In genomic region chr2:119256574-119256921, GRCh38 we compare ENCODE assay signal across 18 cellular contexts. TPM values are rescaled to one million over a fixed set of nuclear protein-coding genes. Genes with fewer than 3 reads are reported as not detected.
DNase-seq lines count a peak whose midpoint lies in the region; ATAC-seq, FAIRE-seq and TF ChIP-seq lines count a peak whose summit lies in the region.
"Had no signal": no experiment of that assay in that cellular context is flagged by ENCODE, and none has a peak within 500 bp of the region (broad histone marks: within the 10 kb centered on the region; RNA-seq: fewer than 3 reads in every experiment).

No MANE protein-coding gene starts in this region.

- 95% methylated on average over 2 of the region's 2 CpGs for WGBS in HepG2 (ENCODE audit: low lambda C conversion rate)
- WGBS in right lobe of liver (ENCODE audit: insufficient coverage, low coverage, low lambda C conversion rate, missing lambda C conversion rate), result 94% methylated on average over 2 of the region's 2 CpGs

- DNase-seq in HepG2 (ENCODE audit: low spot score) (no peak), right lobe of liver (no peak), brain microvascular endothelial cell (no peak), islet precursor cell (peak; percentile 51), urothelium cell line (ENCODE audit: low spot score) (no peak)
- no peak for DNase-seq in activated CD4-positive, alpha-beta T cell treated with anti-CD3 and anti-CD28 coated beads, Interleukin-2, amount 50 U/mL, for 1 hour
- DNase-seq: activated CD4-positive, CD25-positive, alpha-beta regulatory T cell treated with anti-CD3 and anti-CD28 coated beads, Interleukin-2, amount 50 U/mL, for 72 hours; activated effector memory CD4-positive, alpha-beta T cell treated with Interleukin-2 at 50 U/mL for 16 hours; CD4-positive, CD25-positive, alpha-beta regulatory T cell; immature natural killer cell; NCI-H187; nephron progenitor cell; Right ventricle myocardium superior had no signal

- TF ChIP-seq EP300 in HepG2 (IDR thresholded peaks at IDR 0.05; ENCODE audit: low read depth in 2 of 2, low read length in 2 of 2) (no peak), HepG2 (CRISPR knock-in tag; IDR thresholded peaks at IDR 0.05; ENCODE audit: borderline replicate concordance) (no peak)

- no peak overlapping the region for H3K9ac ChIP-seq in HepG2 (ENCODE audit: insufficient read depth, low read depth, low read length)

- POLR2A ChIA-PET in HepG2 (lab: Yijun Ruan, JAX), result no interaction called here

- BruUV-seq in HepG2 (replicated peaks; lab: Mats Ljungman, UMichigan), result no TSS peak

- no peak for TF ChIP-seq RAD21 in HepG2 (CRISPR knock-in tag; IDR thresholded peaks at IDR 0.05)

- H3K27ac ChIP-seq in HepG2 (ENCODE audit: extremely low read length, insufficient read depth, low read length) (no peak overlapping the region), right lobe of liver (no peak overlapping the region), brain microvascular endothelial cell (peak overlapping the region; percentile 56)

- intact Hi-C loops in HepG2 (cut with micrococcal nuclease; ENCODE audit: unreplicated experiment) (loop anchor here (5.0 kb wide), 1 partner anchor 1339 kb away; no protein-coding TSS in a partner anchor), right lobe of liver (cut with DNase I) (no loop called here)

- no peaks in the 10 kb centered on the region for H3K79me2 ChIP-seq in HepG2 (ENCODE audit: insufficient read depth, low read length)

- H3K4me1 ChIP-seq in HepG2 (ENCODE audit: insufficient read depth, low read length), result no peaks in the 10 kb centered on the region
- peaks cover 0 to 2% (median 0%) of the 10 kb centered on the region in 4 donors for H3K4me1 ChIP-seq in right lobe of liver

- in situ Hi-C loops in HepG2 (cut with HindIII; ENCODE audit: extremely low pct_ligation_motif_present, low pct_unique_long_range_greater_than_20kb), result no loop called here
- in situ Hi-C loops in brain microvascular endothelial cell (cut with HindIII; ENCODE audit: low pct_ligation_motif_present, low sequenced_read_pairs), result no loop called here

- H3K4me2 ChIP-seq in HepG2 (ENCODE audit: low read depth, low read length), result no peak overlapping the region

- peaks cover 4 to 49% of the 10 kb centered on the region in 2 experiments for H3K36me3 ChIP-seq in HepG2 (replicated peaks in 1 of 2; ENCODE audit: control insufficient read depth in 1 of 2, insufficient read depth in 2 of 2, low read length in 2 of 2)
- peaks cover 0 to 74% (median 35%) of the 10 kb centered on the region in 4 donors for H3K36me3 ChIP-seq in right lobe of liver
- H3K36me3 ChIP-seq in brain microvascular endothelial cell (replicated peaks), result no peaks in the 10 kb centered on the region

- FAIRE-seq in HepG2 (lab: Jason Lieb, UNC), result no peak
- peak; percentile 58 for FAIRE-seq in urothelium cell line (lab: Jason Lieb, UNC)
- FAIRE-seq: A204.1 had no signal

- H3K27me3 ChIP-seq in HepG2 (ENCODE audit: control insufficient read depth in 1 of 2, insufficient read depth in 2 of 2, low read length in 2 of 2), result no peaks in the 10 kb centered on the region
- H3K27me3 ChIP-seq in right lobe of liver, result no peaks in the 10 kb centered on the region
- no peaks in the 10 kb centered on the region for H3K27me3 ChIP-seq in brain microvascular endothelial cell (replicated peaks)

- CTCF ChIA-PET in HepG2 (lab: Yijun Ruan, JAX; ENCODE audit: low intra/inter-chr PET ratio, low total read pairs), result no interaction called here

- no peak overlapping the region for H2AFZ ChIP-seq in HepG2 (ENCODE audit: low read length)

- no peaks in the 10 kb centered on the region for H3K9me3 ChIP-seq in HepG2 (ENCODE audit: low read length)
- H3K9me3 ChIP-seq in right lobe of liver, result no peaks in the 10 kb centered on the region
- H3K9me3 ChIP-seq: HAP-1 had no signal

- no peak for ATAC-seq in HepG2
- ATAC-seq in right lobe of liver, result no peak
- ATAC-seq in HG02981 (IDR thresholded peaks at IDR 0.05; ENCODE audit: unreplicated experiment), result no peak
- no peak for ATAC-seq in GM21717 (IDR thresholded peaks at IDR 0.05; ENCODE audit: unreplicated experiment)

- no peak overlapping the region for H3K4me3 ChIP-seq in HepG2 (replicated peaks in 1 of 3; ENCODE audit: insufficient read depth in 1 of 3, low read depth in 2 of 3, low read length in 3 of 3)
- H3K4me3 ChIP-seq in right lobe of liver, result no peak overlapping the region
- H3K4me3 ChIP-seq in brain microvascular endothelial cell (ENCODE audit: low read depth, low read length), result no peak overlapping the region
- H3K4me3 ChIP-seq: HAP-1, lung had no signal

- no peak for TF ChIP-seq CTCF in HepG2 (CRISPR knock-in tag; IDR thresholded peaks at IDR 0.05)
- no peak for TF ChIP-seq CTCF in right lobe of liver (IDR thresholded peaks at IDR 0.05)
- TF ChIP-seq CTCF in brain microvascular endothelial cell (IDR thresholded peaks at IDR 0.05; ENCODE audit: low read depth, low read length, missing control alignments), result no peak

- no peaks in the 10 kb centered on the region for H4K20me1 ChIP-seq in HepG2 (ENCODE audit: insufficient read depth, low read length)

- TF ChIP-seq POLR2A in HepG2 (IDR thresholded peaks at IDR 0.05; ENCODE audit: insufficient read depth in 1 of 2, low read depth in 2 of 2, low read length in 2 of 2), result no peak
- no peak for TF ChIP-seq POLR2A in right lobe of liver (IDR thresholded peaks at IDR 0.05)

TF ChIP-seq in HepG2, 621 proteins besides CTCF, POLR2A, EP300 and RAD21:
- TF ChIP-seq MNT (IDR thresholded peaks at IDR 0.05) (peak; percentile 43; the same call in 1 of the 2 replicates), ZNF615 (CRISPR knock-in tag; IDR thresholded peaks at IDR 0.05; ENCODE audit: borderline replicate concordance) (no peak), SNAI1 (CRISPR knock-in tag; IDR thresholded peaks at IDR 0.05; ENCODE audit: borderline replicate concordance) (no peak), ZNF282 (IDR thresholded peaks at IDR 0.05; ENCODE audit: partially characterized antibody) (no peak)

RNA-seq across cellular contexts. Expression of gene STEAP3, which starts 32.9 kb away (rescaled TPM):
- total RNA-seq in HepG2 (2016; rRNA removed; fragmentation: Illumina TruSeq; extraction: Trizol) (12.8 and 21.1 TPM in 2 replicates), right lobe of liver (100 to 1,000 TPM; 118 to 165 (median 131) TPM)
- 1.9 and 2.5 TPM in 2 replicates for total RNA-seq in HepG2 (2016; cell fraction: cytosol; rRNA removed; fragmentation: Illumina TruSeq; extraction: Trizol; ENCODE audit: low read depth)
- total RNA-seq in HepG2 (2016; cell fraction: insoluble cytoplasmic fraction; rRNA removed; fragmentation: Illumina TruSeq; extraction: Trizol), result 12.1 and 21.6 TPM in 2 replicates
- 8.0 and 8.1 TPM in 2 replicates for total RNA-seq in HepG2 (2016; cell fraction: membrane; rRNA removed; fragmentation: Illumina TruSeq; extraction: Trizol)
- 23.7 and 29.0 TPM in 2 replicates for total RNA-seq in HepG2 (2016; cell fraction: nucleus; rRNA removed; fragmentation: Illumina TruSeq; extraction: Trizol)
- polyA plus RNA-seq in HepG2 (2011; rRNA removed), result 7.3 and 10.2 TPM in 2 replicates
- polyA plus RNA-seq in HepG2 (2011; cell fraction: cytosol; rRNA removed), result 4.5 and 5.9 TPM in 2 replicates
- 20.0 and 20.1 TPM in 2 replicates for polyA plus RNA-seq in HepG2 (2011; cell fraction: nucleus; rRNA removed)
- 7.0 and 9.7 TPM in 2 replicates for polyA plus RNA-seq in HepG2 (2012)
- 2.3 TPM in 2 replicates for polyA plus RNA-seq in HepG2 (2016; cell fraction: cytosol; fragmentation: Illumina TruSeq; extraction: Trizol; ENCODE audit: low read depth)
- 11.0 and 14.2 TPM in 2 replicates for polyA plus RNA-seq in HepG2 (2016; cell fraction: insoluble cytoplasmic fraction; fragmentation: Illumina TruSeq; extraction: Trizol; ENCODE audit: low read depth)
- 4.7 and 6.6 TPM in 2 replicates for polyA plus RNA-seq in HepG2 (2016; cell fraction: membrane; fragmentation: Illumina TruSeq; extraction: Trizol; ENCODE audit: low read depth)
- 46.6 and 48.2 TPM in 2 replicates for polyA plus RNA-seq in HepG2 (2016; cell fraction: nucleus; fragmentation: Illumina TruSeq; extraction: Trizol; ENCODE audit: insufficient read depth, low read depth)
- polyA minus RNA-seq in HepG2 (2011; rRNA and poly(A)+ RNA removed; ENCODE audit: low replicate concordance), result 14.5 and 38.6 TPM in 2 replicates
- 10.7 and 11.0 TPM in 2 replicates for polyA minus RNA-seq in HepG2 (2011; cell fraction: cytosol; rRNA and poly(A)+ RNA removed)
- 5.8 and 7.5 TPM in 2 replicates for polyA minus RNA-seq in HepG2 (2011; cell fraction: nucleus; rRNA and poly(A)+ RNA removed)
- total RNA-seq: CD4-positive, CD25-positive, alpha-beta regulatory T cell had no signal
- polyA plus RNA-seq: CD4-positive, CD25-positive, alpha-beta regulatory T cell had no signal
